24 cellular contexts compared by ENCODE assay signal in the genomic region with DNA sequence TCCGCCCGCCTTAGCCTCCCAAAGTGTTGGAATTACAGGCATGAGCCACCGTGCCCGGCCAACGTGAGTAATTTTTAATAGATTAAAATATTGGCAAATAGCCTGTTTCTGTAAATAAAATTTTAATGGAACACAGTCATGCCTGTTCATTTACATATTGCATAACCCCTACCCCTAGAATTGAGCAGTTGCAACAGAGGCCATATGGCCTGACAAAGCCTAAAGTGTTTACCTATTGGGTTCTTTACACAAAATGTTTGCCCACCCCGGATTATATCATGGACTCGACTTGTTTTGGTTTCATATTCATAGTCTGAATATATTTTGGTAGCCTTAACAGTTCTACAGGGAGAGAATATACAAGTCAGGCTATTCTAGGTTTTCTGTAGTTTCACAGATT. TPM values are rescaled to one million over a fixed set of nuclear protein-coding genes. Genes with fewer than 3 reads are reported as not detected.
A peak's percentile ranks its signal among the peaks of the same experiment; 100 is the strongest.
DNase-seq lines count a peak whose midpoint lies in the region; ATAC-seq, FAIRE-seq and TF ChIP-seq lines count a peak whose summit lies in the region.
"Had no signal": no experiment of that assay in that cellular context is flagged by ENCODE, and none has a peak within 500 bp of the region (broad histone marks: within the 10 kb centered on the region; RNA-seq: fewer than 3 reads in every experiment).

No MANE protein-coding gene starts in this region.

- H3K4me3 ChIP-seq in GM23338: no peak overlapping the region
- H3K4me3 ChIP-seq: colonic mucosa, heart right ventricle, left ventricle myocardium inferior, mucosa of descending colon, neural progenitor cell, psoas muscle, uterus had no signal

- ATAC-seq in GM23338: no peak
- ATAC-seq in left lobe of liver: peak; percentile 81
- no peak for ATAC-seq in HG03378 (IDR thresholded peaks at IDR 0.05; ENCODE audit: unreplicated experiment)
- ATAC-seq: heart right ventricle, mucosa of descending colon, psoas muscle had no signal

- no peaks in the 10 kb centered on the region for H3K9me3 Mint-ChIP-seq in GM23338
- H3K9me3 Mint-ChIP-seq: activated T-helper 1 cell treated with anti-CD3 and anti-CD28 coated beads, Interleukin-12 subunit alpha, Interleukin-12 subunit beta, Interleukin-2, Interleukin-4 antibody, amounts not matched to agents 30 ng/mL and 10 ng/mL and 1 ng/mL, durations not matched to agents 14 hours and 24 hours and 36 hours; CD4-positive, CD25-positive, alpha-beta regulatory T cell; IgD-negative memory B cell; neural progenitor cell had no signal

- FAIRE-seq in frontal cortex (lab: Jason Lieb, UNC): no peak
- FAIRE-seq: H1 had no signal

- no peaks in the 10 kb centered on the region for H3K9me2 ChIP-seq in GM23338 (ENCODE audit: insufficient read depth)

- no peaks in the 10 kb centered on the region for H3K27me3 ChIP-seq in GM23338 (ENCODE audit: insufficient read depth)
- H3K27me3 ChIP-seq: colonic mucosa, heart right ventricle, neural progenitor cell, uterus had no signal

- no peak overlapping the region for H2AFZ ChIP-seq in GM23338
- H2AFZ ChIP-seq: neural progenitor cell had no signal

- peaks cover 68% of the 10 kb centered on the region for H3K36me3 Mint-ChIP-seq in GM23338 (ENCODE audit: low read depth)
- H3K36me3 Mint-ChIP-seq: IgD-negative memory B cell had no signal

- H3K27ac ChIP-seq in GM23338 (ENCODE audit: low read depth): peak overlapping the region; percentile 67
- H3K27ac ChIP-seq: colonic mucosa, heart right ventricle, left ventricle myocardium inferior, neural progenitor cell, psoas muscle, uterus had no signal

- H3K4me2 ChIP-seq in GM23338: no peak overlapping the region
- H3K4me2 ChIP-seq: neural progenitor cell had no signal

- no peak overlapping the region for H3K4me3 Mint-ChIP-seq in GM23338
- H3K4me3 Mint-ChIP-seq: activated naive CD8-positive, alpha-beta T cell; activated T-helper 1 cell treated with anti-CD3 and anti-CD28 coated beads, Interleukin-12 subunit alpha, Interleukin-12 subunit beta, Interleukin-2, Interleukin-4 antibody, amounts not matched to agents 30 ng/mL and 10 ng/mL and 1 ng/mL, durations not matched to agents 14 hours and 24 hours and 36 hours; neural progenitor cell had no signal

- H3K27ac Mint-ChIP-seq in GM23338: no peak overlapping the region
- H3K27ac Mint-ChIP-seq: activated T-helper 1 cell treated with anti-CD3 and anti-CD28 coated beads, Interleukin-12 subunit alpha, Interleukin-12 subunit beta, Interleukin-2, Interleukin-4 antibody, amounts not matched to agents 30 ng/mL and 10 ng/mL and 1 ng/mL, durations not matched to agents 14 hours and 24 hours and 36 hours; CD4-positive, CD25-positive, alpha-beta regulatory T cell; IgD-negative memory B cell; neural progenitor cell had no signal

- peaks cover 5% of the 10 kb centered on the region for H3K4me1 ChIP-seq in GM23338 (ENCODE audit: insufficient read depth)

- peaks cover 11% of the 10 kb centered on the region for H3K27me3 Mint-ChIP-seq in GM23338 (ENCODE audit: insufficient read depth, low read depth, poor library complexity)
- H3K27me3 Mint-ChIP-seq: activated naive CD8-positive, alpha-beta T cell; CD4-positive, CD25-positive, alpha-beta regulatory T cell; IgD-negative memory B cell had no signal

- DNase-seq in AML-193 (lab: John Stamatoyannopoulos, UW) (peak; percentile 12 to 29), GM23338 (ENCODE audit: low spot score) (no peak), amniotic epithelial cell (ENCODE audit: low read depth) (peak; percentile 43), left lobe of liver (ENCODE audit: low spot score) (no peak), frontal cortex (ENCODE audit: low spot score in 2 of 2) (no peak)
- DNase-seq in activated CD8-positive, alpha-beta memory T cell treated with anti-CD3 and anti-CD28 coated beads, Interleukin-2, amount 50 U/mL, for 48 hours: no peak
- DNase-seq: CD4-positive, CD25-positive, alpha-beta regulatory T cell; colonic mucosa; DMS 273 treated with DMSO at 0.1 percent for 48 hours; heart right ventricle; left ventricle myocardium inferior; mucosa of descending colon; NCI-H1694; NCI-H69; psoas muscle; substantia nigra; T1000; uterus had no signal

- peaks cover 6% of the 10 kb centered on the region for H3K4me1 Mint-ChIP-seq in GM23338

- H3K36me3 ChIP-seq in GM23338 (ENCODE audit: insufficient read depth): peaks cover 40% of the 10 kb centered on the region
- H3K36me3 ChIP-seq: colonic mucosa, uterus had no signal

- H3K79me2 ChIP-seq in GM23338 (replicated peaks; ENCODE audit: insufficient read depth): peaks cover 15% of the 10 kb centered on the region

- TF ChIP-seq CTCF in GM23338 (conservative IDR thresholded peaks at IDR 0.05; ENCODE audit: low read depth in 2 of 2): no peak

- H3F3A ChIP-seq in GM23338 (replicated peaks; ENCODE audit: low read depth): peaks cover 8% of the 10 kb centered on the region; the same call in 1 of the 2 replicates

- H4K20me1 ChIP-seq in GM23338 (replicated peaks; ENCODE audit: insufficient read depth): peaks cover 3% of the 10 kb centered on the region; the same call in 1 of the 2 replicates

TF ChIP-seq in GM23338, 12 proteins besides CTCF, POLR2A, EP300 and RAD21 (continues in another document):
- no peak for TF ChIP-seq STAT1 (IDR thresholded peaks at IDR 0.05; ENCODE audit: unreplicated experiment)
- TF ChIP-seq, protein P1, sequence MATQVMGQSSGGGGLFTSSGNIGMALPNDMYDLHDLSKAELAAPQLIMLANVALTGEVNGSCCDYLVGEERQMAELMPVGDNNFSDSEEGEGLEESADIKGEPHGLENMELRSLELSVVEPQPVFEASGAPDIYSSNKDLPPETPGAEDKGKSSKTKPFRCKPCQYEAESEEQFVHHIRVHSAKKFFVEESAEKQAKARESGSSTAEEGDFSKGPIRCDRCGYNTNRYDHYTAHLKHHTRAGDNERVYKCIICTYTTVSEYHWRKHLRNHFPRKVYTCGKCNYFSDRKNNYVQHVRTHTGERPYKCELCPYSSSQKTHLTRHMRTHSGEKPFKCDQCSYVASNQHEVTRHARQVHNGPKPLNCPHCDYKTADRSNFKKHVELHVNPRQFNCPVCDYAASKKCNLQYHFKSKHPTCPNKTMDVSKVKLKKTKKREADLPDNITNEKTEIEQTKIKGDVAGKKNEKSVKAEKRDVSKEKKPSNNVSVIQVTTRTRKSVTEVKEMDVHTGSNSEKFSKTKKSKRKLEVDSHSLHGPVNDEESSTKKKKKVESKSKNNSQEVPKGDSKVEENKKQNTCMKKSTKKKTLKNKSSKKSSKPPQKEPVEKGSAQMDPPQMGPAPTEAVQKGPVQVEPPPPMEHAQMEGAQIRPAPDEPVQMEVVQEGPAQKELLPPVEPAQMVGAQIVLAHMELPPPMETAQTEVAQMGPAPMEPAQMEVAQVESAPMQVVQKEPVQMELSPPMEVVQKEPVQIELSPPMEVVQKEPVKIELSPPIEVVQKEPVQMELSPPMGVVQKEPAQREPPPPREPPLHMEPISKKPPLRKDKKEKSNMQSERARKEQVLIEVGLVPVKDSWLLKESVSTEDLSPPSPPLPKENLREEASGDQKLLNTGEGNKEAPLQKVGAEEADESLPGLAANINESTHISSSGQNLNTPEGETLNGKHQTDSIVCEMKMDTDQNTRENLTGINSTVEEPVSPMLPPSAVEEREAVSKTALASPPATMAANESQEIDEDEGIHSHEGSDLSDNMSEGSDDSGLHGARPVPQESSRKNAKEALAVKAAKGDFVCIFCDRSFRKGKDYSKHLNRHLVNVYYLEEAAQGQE (IDR thresholded peaks at IDR 0.05; ENCODE audit: unreplicated experiment): no peak
- no peak for TF ChIP-seq CREB1 (CRISPR knock-in tag; IDR thresholded peaks at IDR 0.05; ENCODE audit: low read depth)
- TF ChIP-seq, protein P2, sequence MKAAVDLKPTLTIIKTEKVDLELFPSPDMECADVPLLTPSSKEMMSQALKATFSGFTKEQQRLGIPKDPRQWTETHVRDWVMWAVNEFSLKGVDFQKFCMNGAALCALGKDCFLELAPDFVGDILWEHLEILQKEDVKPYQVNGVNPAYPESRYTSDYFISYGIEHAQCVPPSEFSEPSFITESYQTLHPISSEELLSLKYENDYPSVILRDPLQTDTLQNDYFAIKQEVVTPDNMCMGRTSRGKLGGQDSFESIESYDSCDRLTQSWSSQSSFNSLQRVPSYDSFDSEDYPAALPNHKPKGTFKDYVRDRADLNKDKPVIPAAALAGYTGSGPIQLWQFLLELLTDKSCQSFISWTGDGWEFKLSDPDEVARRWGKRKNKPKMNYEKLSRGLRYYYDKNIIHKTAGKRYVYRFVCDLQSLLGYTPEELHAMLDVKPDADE (IDR thresholded peaks at IDR 0.05): no peak
- no peak for TF ChIP-seq POLR2AphosphoS5 (IDR thresholded peaks at IDR 0.05; ENCODE audit: low read depth)
- no peak for TF ChIP-seq EZH2phosphoT487 (IDR thresholded peaks at IDR 0.05; ENCODE audit: unreplicated experiment)
- TF ChIP-seq EZH2 (IDR thresholded peaks at IDR 0.05; ENCODE audit: low read depth, unreplicated experiment): no peak
- no peak for TF ChIP-seq JUNB (IDR thresholded peaks at IDR 0.05; ENCODE audit: unreplicated experiment)

RNA-seq across cellular contexts. Expression of a gene that starts 5.3 kb away (rescaled TPM):
- total RNA-seq in GM23338 (2014; rRNA removed; shearing (Covaris generic)): 103 and 115 TPM in 2 replicates
- 244 and 259 TPM in 2 replicates for polyA plus RNA-seq in GM23338 (2016; fragmentation: Nextera tagmentation; extraction: Ambion mirVana)
- total RNA-seq in left lobe of liver (21.0 TPM), frontal cortex (72.2 TPM)

RNA-seq across cellular contexts. Expression of a gene that starts 5.4 kb away (rescaled TPM):
- 50.1 and 50.8 TPM in 2 replicates for total RNA-seq in GM23338 (2014; rRNA removed; shearing (Covaris generic))
- 26.6 and 28.5 TPM in 2 replicates for polyA plus RNA-seq in GM23338 (2016; fragmentation: Nextera tagmentation; extraction: Ambion mirVana)
- total RNA-seq in left lobe of liver (22.2 TPM), frontal cortex (66.4 TPM)

Comparison
In these comparisons a context has a peak if more than half of its experiments do, and no peak if none do; other contexts are left out.
1. DNase-seq: peak in AML-193 (2 of 2) and amniotic epithelial cell (single experiment); none in GM23338 (single experiment), left lobe of liver (single experiment), activated CD8-positive, alpha-beta memory T cell treated with anti-CD3 and anti-CD28 coated beads, Interleukin-2, amount 50 U/mL, for 48 hours (single experiment) and frontal cortex (0 of 2).